ENCODE assay signal across 21 cellular contexts in the genomic region with DNA sequence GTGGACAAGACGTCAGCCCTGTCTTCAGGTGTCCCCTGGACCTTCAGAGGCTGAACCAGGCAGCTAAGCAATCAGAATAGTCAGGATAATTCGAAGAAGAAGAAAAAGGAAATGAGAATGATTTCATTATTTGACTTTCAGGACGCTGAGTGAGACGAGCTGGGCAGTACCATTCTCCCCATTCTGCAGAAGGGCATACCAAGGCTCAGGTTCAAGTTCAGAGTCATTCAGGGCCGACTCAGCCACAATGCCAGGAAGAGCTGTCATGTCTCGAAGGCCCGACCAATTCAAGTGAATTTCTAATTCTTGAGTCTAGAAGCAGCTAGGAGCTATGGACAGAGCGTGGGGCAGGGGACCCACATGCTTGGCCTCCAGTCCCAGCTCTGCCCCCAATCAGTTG. TPM values are rescaled to one million over a fixed set of nuclear protein-coding genes. Genes with fewer than 3 reads are reported as not detected.
DNase-seq lines count a peak whose midpoint lies in the region; ATAC-seq and TF ChIP-seq lines count a peak whose summit lies in the region.
"Had no signal": no experiment of that assay in that cellular context is flagged by ENCODE, and none has a peak within 500 bp of the region (broad histone marks: within the 10 kb centered on the region; RNA-seq: fewer than 3 reads in every experiment).

No MANE protein-coding gene starts in this region.

- no peak for DNase-seq in activated naive CD4-positive, alpha-beta T cell treated with anti-CD3 and anti-CD28 coated beads for 36 hours
- no peak for DNase-seq in activated naive CD4-positive, alpha-beta T cell (lab: John Stamatoyannopoulos, UW)
- no peak for DNase-seq in activated naive CD8-positive, alpha-beta T cell treated with anti-CD3 and anti-CD28 coated beads, Interleukin-2, amount 50 U/mL, for 24 hours
- no peak for DNase-seq in stimulated activated naive B cell treated with anti-CD40 and anti-IgM and Interleukin-4, amounts not matched to agents 10 μg/mL and 1 μg/mL and 100 μg/mL, for 72 hours
- DNase-seq in dermis blood vessel endothelial cell (no peak), aorta (no peak)
- DNase-seq: ACHN; CD8-positive, alpha-beta T cell; DMS 273 treated with DMSO at 0.1 percent for 48 hours; HFFc6; KG1; NCI-H1092 treated with DMSO at 0.1 percent for 48 hours; NCI-H1694; NCI-H2107; NCI-H226; NCI-H526 treated with DMSO at 0.1 percent for 48 hours; NK-92 treated with Interleukin-12 subunit alpha and Interleukin-12 subunit beta, amount 100 ng/mL, for 24 hours; Right ventricle myocardium superior had no signal

- H3K9me3 ChIP-seq in OCI-LY3 (ENCODE audit: insufficient read depth, low read length) (no peaks in the 10 kb centered on the region), aorta (ENCODE audit: control insufficient read depth, low read length) (no peaks in the 10 kb centered on the region)

- intact Hi-C loops in activated naive CD4-positive, alpha-beta T cell treated with anti-CD3 and anti-CD28 coated beads for 36 hours (cut with micrococcal nuclease): loop anchor here (2.0 to 10.0 kb wide), 2 partner anchors 57 to 339 kb away; no protein-coding TSS in a partner anchor
- intact Hi-C loops in aorta (cut with DNase I): loop anchor here in 1 of 2 donors (10.0 kb wide), 1 partner anchor 397 kb away; no protein-coding TSS in a partner anchor

- H3K4me3 ChIP-seq in OCI-LY3 (ENCODE audit: low read length): no peak overlapping the region
- no peak overlapping the region for H3K4me3 ChIP-seq in aorta (ENCODE audit: low read length in 2 of 2)

- H3K79me2 ChIP-seq in OCI-LY3 (ENCODE audit: low read length): no peaks in the 10 kb centered on the region

- H3K4me2 ChIP-seq in OCI-LY3 (ENCODE audit: low read length): peak overlapping the region; percentile 44

- peaks cover 13% of the 10 kb centered on the region for H3K27me3 ChIP-seq in OCI-LY3 (ENCODE audit: low read depth, low read length)
- no peaks in the 10 kb centered on the region for H3K27me3 ChIP-seq in aorta (ENCODE audit: control insufficient read depth in 1 of 2, insufficient read depth in 2 of 2, low read length in 1 of 2)

- H3K27ac ChIP-seq in OCI-LY3 (ENCODE audit: low read length) (no peak overlapping the region), aorta (ENCODE audit: low read depth in 1 of 2, low read length in 2 of 2) (no peak overlapping the region)

- no peak overlapping the region for H3K9ac ChIP-seq in OCI-LY3 (ENCODE audit: low read length)

- H2AFZ ChIP-seq in OCI-LY3 (ENCODE audit: low read depth, low read length): no peak overlapping the region

- peaks cover 15% of the 10 kb centered on the region for H3K4me1 ChIP-seq in OCI-LY3 (ENCODE audit: low read length)
- H3K4me1 ChIP-seq in aorta (ENCODE audit: control insufficient read depth in 1 of 2, insufficient read depth in 2 of 2, low read length in 2 of 2): no peaks in the 10 kb centered on the region

- no peak for TF ChIP-seq CTCF in OCI-LY3 (IDR thresholded peaks at IDR 0.05; ENCODE audit: low read depth, low read length)

- no peaks in the 10 kb centered on the region for H4K20me1 ChIP-seq in OCI-LY3 (ENCODE audit: insufficient read depth, low read length)

- no peak overlapping the region for H3K4me3 Mint-ChIP-seq in activated naive CD4-positive, alpha-beta T cell treated with anti-CD3 and anti-CD28 coated beads for 36 hours
- H3K4me3 Mint-ChIP-seq in activated naive CD8-positive, alpha-beta T cell treated with anti-CD3 and anti-CD28 coated beads, Interleukin-2, amount 50 U/mL, for 24 hours: no peak overlapping the region
- H3K4me3 Mint-ChIP-seq in stimulated activated naive B cell treated with anti-CD40 and anti-IgM and Interleukin-4, amounts not matched to agents 10 μg/mL and 1 μg/mL and 100 μg/mL, for 72 hours: peak overlapping the region in 1 of 2 donors; percentile 44
- H3K4me3 Mint-ChIP-seq: B cell; CD8-positive, alpha-beta T cell; HFFc6 had no signal

- CTCF ChIA-PET in activated naive CD4-positive, alpha-beta T cell treated with anti-CD3 and anti-CD28 coated beads for 36 hours (lab: Charles Lee): interaction anchor here (0.8 to 7.1 kb wide), 2 partner anchors 8 to 10 kb away, joined by 3 to 91 read pairs; no protein-coding TSS in a partner anchor

- H3K27me3 Mint-ChIP-seq in activated naive CD4-positive, alpha-beta T cell treated with anti-CD3 and anti-CD28 coated beads for 36 hours (ENCODE audit: low read depth): no peaks in the 10 kb centered on the region
- peaks cover 8% of the 10 kb centered on the region for H3K27me3 Mint-ChIP-seq in activated naive CD8-positive, alpha-beta T cell treated with anti-CD3 and anti-CD28 coated beads, Interleukin-2, amount 50 U/mL, for 24 hours
- peaks cover 17 to 22% of the 10 kb centered on the region in 2 donors for H3K27me3 Mint-ChIP-seq in stimulated activated naive B cell treated with anti-CD40 and anti-IgM and Interleukin-4, amounts not matched to agents 10 μg/mL and 1 μg/mL and 100 μg/mL, for 72 hours

- H3K4me1 Mint-ChIP-seq in activated naive CD4-positive, alpha-beta T cell treated with anti-CD3 and anti-CD28 coated beads for 36 hours (ENCODE audit: low read depth): peaks cover 37% of the 10 kb centered on the region
- H3K4me1 Mint-ChIP-seq in activated naive CD8-positive, alpha-beta T cell treated with anti-CD3 and anti-CD28 coated beads, Interleukin-2, amount 50 U/mL, for 24 hours: peaks cover 35% of the 10 kb centered on the region
- H3K4me1 Mint-ChIP-seq in stimulated activated naive B cell treated with anti-CD40 and anti-IgM and Interleukin-4, amounts not matched to agents 10 μg/mL and 1 μg/mL and 100 μg/mL, for 72 hours: peaks cover 25 to 40% of the 10 kb centered on the region in 2 donors

- no peaks in the 10 kb centered on the region for H3K9me3 Mint-ChIP-seq in activated naive CD4-positive, alpha-beta T cell treated with anti-CD3 and anti-CD28 coated beads for 36 hours
- no peaks in the 10 kb centered on the region for H3K9me3 Mint-ChIP-seq in activated naive CD8-positive, alpha-beta T cell treated with anti-CD3 and anti-CD28 coated beads, Interleukin-2, amount 50 U/mL, for 24 hours
- peaks cover 0 to 4% of the 10 kb centered on the region in 2 donors for H3K9me3 Mint-ChIP-seq in stimulated activated naive B cell treated with anti-CD40 and anti-IgM and Interleukin-4, amounts not matched to agents 10 μg/mL and 1 μg/mL and 100 μg/mL, for 72 hours
- H3K9me3 Mint-ChIP-seq: CD8-positive, alpha-beta T cell; HFFc6 had no signal

- peak overlapping the region; percentile 77 for H3K27ac Mint-ChIP-seq in activated naive CD4-positive, alpha-beta T cell treated with anti-CD3 and anti-CD28 coated beads for 36 hours
- H3K27ac Mint-ChIP-seq in activated naive CD8-positive, alpha-beta T cell treated with anti-CD3 and anti-CD28 coated beads, Interleukin-2, amount 50 U/mL, for 24 hours: peak overlapping the region; percentile 13
- H3K27ac Mint-ChIP-seq in stimulated activated naive B cell treated with anti-CD40 and anti-IgM and Interleukin-4, amounts not matched to agents 10 μg/mL and 1 μg/mL and 100 μg/mL, for 72 hours: peak overlapping the region; percentile 85
- H3K27ac Mint-ChIP-seq: B cell; CD8-positive, alpha-beta T cell; HFFc6 had no signal

- WGBS in aorta, 2 donors: 90 to 93% methylated on average over 8 of the region's 8 CpGs

- no peak for ATAC-seq in activated naive CD8-positive, alpha-beta T cell treated with anti-CD3 and anti-CD28 coated beads, Interleukin-2, amount 50 U/mL, for 24 hours
- ATAC-seq in stimulated activated naive B cell treated with anti-CD40 and anti-IgM and Interleukin-4, amounts not matched to agents 10 μg/mL and 1 μg/mL and 100 μg/mL, for 72 hours (replicated peaks): no peak
- no peak for ATAC-seq in aorta (ENCODE audit: low FRiP score)
- ATAC-seq: CD8-positive, alpha-beta T cell; Panc1 had no signal

- no peaks in the 10 kb centered on the region for H3K36me3 ChIP-seq in OCI-LY3 (replicated peaks; ENCODE audit: low read depth, low read length)
- no peaks in the 10 kb centered on the region for H3K36me3 ChIP-seq in aorta (ENCODE audit: control insufficient read depth in 1 of 2, insufficient read depth in 2 of 2, low read length in 1 of 2)

- no peaks in the 10 kb centered on the region for H3K36me3 Mint-ChIP-seq in activated naive CD4-positive, alpha-beta T cell treated with anti-CD3 and anti-CD28 coated beads for 36 hours (ENCODE audit: low read depth)
- H3K36me3 Mint-ChIP-seq in activated naive CD8-positive, alpha-beta T cell treated with anti-CD3 and anti-CD28 coated beads, Interleukin-2, amount 50 U/mL, for 24 hours (ENCODE audit: low read depth): no peaks in the 10 kb centered on the region
- H3K36me3 Mint-ChIP-seq in stimulated activated naive B cell treated with anti-CD40 and anti-IgM and Interleukin-4, amounts not matched to agents 10 μg/mL and 1 μg/mL and 100 μg/mL, for 72 hours: peaks cover 0 to 2% of the 10 kb centered on the region in 2 donors
- H3K36me3 Mint-ChIP-seq: CD8-positive, alpha-beta T cell had no signal

RNA-seq across cellular contexts. Expression of a gene that starts 33.8 kb away (rescaled TPM):
- total RNA-seq in activated naive CD4-positive, alpha-beta T cell treated with anti-CD3 and anti-CD28 coated beads for 36 hours: 100 to 1,000 TPM; 140 to 141 TPM
- total RNA-seq in dermis blood vessel endothelial cell (8.5 and 14.1 TPM in 2 replicates), aorta (10 to 100 TPM; 44.1 to 64.6 TPM)
- 10 to 100 TPM; 21.0 to 48.2 TPM for polyA plus RNA-seq in aorta

Comparison
In these comparisons a context has a peak if more than half of its experiments do, and no peak if none do; other contexts are left out.
1. H3K27ac Mint-ChIP-seq: peak in every context shown above with its lines; median percentile 85 in stimulated activated naive B cell treated with anti-CD40 and anti-IgM and Interleukin-4, amounts not matched to agents 10 μg/mL and 1 μg/mL and 100 μg/mL, for 72 hours; 77 in activated naive CD4-positive, alpha-beta T cell treated with anti-CD3 and anti-CD28 coated beads for 36 hours; 13 in activated naive CD8-positive, alpha-beta T cell treated with anti-CD3 and anti-CD28 coated beads, Interleukin-2, amount 50 U/mL, for 24 hours.